9 cellular contexts compared by ENCODE assay signal in genomic region chr7:99372275-99373085, GRCh38.
DNase-seq lines count a peak whose midpoint lies in the region; ATAC-seq and TF ChIP-seq lines count a peak whose summit lies in the region.
"Had no signal": no experiment of that assay in that cellular context is flagged by ENCODE, and none has a peak within 500 bp of the region (broad histone marks: within the 10 kb centered on the region; RNA-seq: fewer than 3 reads in every experiment).

No MANE protein-coding gene starts in this region.

- no peaks in the 10 kb centered on the region for H3K27me3 Mint-ChIP-seq in stimulated activated naive CD8-positive, alpha-beta T cell treated with anti-CD3 and anti-CD28 coated beads, Interleukin-15, Interleukin-2, amounts not matched to agents 100 ng/mL and 50 ng/mL, for 24 hours
- no peaks in the 10 kb centered on the region for H3K27me3 Mint-ChIP-seq in memory B cell

- H3K27ac Mint-ChIP-seq in stimulated activated naive CD8-positive, alpha-beta T cell treated with anti-CD3 and anti-CD28 coated beads, Interleukin-15, Interleukin-2, amounts not matched to agents 100 ng/mL and 50 ng/mL, for 24 hours: no peak overlapping the region
- H3K27ac Mint-ChIP-seq in memory B cell: no peak overlapping the region

- no peaks in the 10 kb centered on the region for H3K9me3 Mint-ChIP-seq in stimulated activated naive CD8-positive, alpha-beta T cell treated with anti-CD3 and anti-CD28 coated beads, Interleukin-15, Interleukin-2, amounts not matched to agents 100 ng/mL and 50 ng/mL, for 24 hours
- H3K9me3 Mint-ChIP-seq in memory B cell: peaks cover under 1% of the 10 kb centered on the region

- H3K4me3 Mint-ChIP-seq in stimulated activated naive CD8-positive, alpha-beta T cell treated with anti-CD3 and anti-CD28 coated beads, Interleukin-15, Interleukin-2, amounts not matched to agents 100 ng/mL and 50 ng/mL, for 24 hours: peak overlapping the region; percentile 79
- H3K4me3 Mint-ChIP-seq in memory B cell: peak overlapping the region; percentile 79

- no peak for TF ChIP-seq CTCF in brain microvascular endothelial cell (IDR thresholded peaks at IDR 0.05; ENCODE audit: low read depth, low read length, missing control alignments)

- peaks cover 30% of the 10 kb centered on the region for H3K4me1 Mint-ChIP-seq in stimulated activated naive CD8-positive, alpha-beta T cell treated with anti-CD3 and anti-CD28 coated beads, Interleukin-15, Interleukin-2, amounts not matched to agents 100 ng/mL and 50 ng/mL, for 24 hours (ENCODE audit: low read depth)
- peaks cover 4% of the 10 kb centered on the region for H3K4me1 Mint-ChIP-seq in memory B cell

- H3K36me3 ChIP-seq in brain microvascular endothelial cell (replicated peaks): peaks cover 3% of the 10 kb centered on the region

- no peak for DNase-seq in stimulated activated naive CD8-positive, alpha-beta T cell treated with anti-CD3 and anti-CD28 coated beads, Interleukin-15, Interleukin-2, amounts not matched to agents 100 U/mL and 50 U/mL, for 24 hours
- DNase-seq in brain microvascular endothelial cell (peak; percentile 38), memory B cell (ENCODE audit: low spot score in 2 of 2) (no peak), globus pallidus (ENCODE audit: low spot score) (no peak)
- DNase-seq in NK-92 treated with Interleukin-12 subunit alpha and Interleukin-12 subunit beta, amount 100 ng/mL, for 24 hours (lab: John Stamatoyannopoulos, UW): no peak

- peaks cover 11% of the 10 kb centered on the region for H3K36me3 Mint-ChIP-seq in stimulated activated naive CD8-positive, alpha-beta T cell treated with anti-CD3 and anti-CD28 coated beads, Interleukin-15, Interleukin-2, amounts not matched to agents 100 ng/mL and 50 ng/mL, for 24 hours (ENCODE audit: low read depth)
- peaks cover 3% of the 10 kb centered on the region for H3K36me3 Mint-ChIP-seq in memory B cell

- no peak overlapping the region for H3K4me3 ChIP-seq in brain microvascular endothelial cell (ENCODE audit: low read depth, low read length)
- H3K4me3 ChIP-seq: SJSA1 had no signal

- H3K27ac ChIP-seq in brain microvascular endothelial cell: no peak overlapping the region
- H3K27ac ChIP-seq: SJSA1 had no signal

- no peaks in the 10 kb centered on the region for H3K27me3 ChIP-seq in brain microvascular endothelial cell (replicated peaks)
- H3K27me3 ChIP-seq: SJSA1 had no signal

- in situ Hi-C loops in brain microvascular endothelial cell (cut with HindIII; ENCODE audit: low pct_ligation_motif_present, low sequenced_read_pairs): no loop called here

- no peak for ATAC-seq in stimulated activated naive CD8-positive, alpha-beta T cell treated with anti-CD3 and anti-CD28 coated beads, Interleukin-15, Interleukin-2, amounts not matched to agents 100 U/mL and 50 U/mL, for 24 hours
- no peak for ATAC-seq in memory B cell (ENCODE audit: low read depth)
- ATAC-seq in HG03571 (IDR thresholded peaks at IDR 0.05; ENCODE audit: unreplicated experiment): no peak
- ATAC-seq in HG03159 (IDR thresholded peaks at IDR 0.05; ENCODE audit: unreplicated experiment): no peak
